Comparison of ENCODE assay signal across 8 cellular contexts in genomic region chr2:201642579-201643215, GRCh38. TPM values are rescaled to one million over a fixed set of nuclear protein-coding genes. Genes with fewer than 3 reads are reported as not detected.
DNase-seq lines count a peak whose midpoint lies in the region; ATAC-seq and TF ChIP-seq lines count a peak whose summit lies in the region.

No MANE protein-coding gene starts in this region.

- intact Hi-C loops in ascending aorta (cut with DNase I) (loop anchor here (2.0 to 10.0 kb wide), 5 partner anchors 56 to 680 kb away; partner anchors contain the start of genes ALS2, FZD7, MPP4 and ORC2), aorta (cut with DNase I) (loop anchor here in 1 of 2 donors (5.0 kb wide), 1 partner anchor 55 kb away; the partner anchor contains the start of gene MPP4)

- H3K27me3 ChIP-seq in ascending aorta (no peaks in the 10 kb centered on the region), hepatocyte (no peaks in the 10 kb centered on the region), aorta (ENCODE audit: control insufficient read depth in 1 of 2, insufficient read depth in 2 of 2, low read length in 1 of 2) (no peaks in the 10 kb centered on the region)

- H3K4me1 ChIP-seq in ascending aorta (peaks cover 0 to 7% of the 10 kb centered on the region in 2 donors), hepatocyte (ENCODE audit: insufficient read depth) (peaks cover 5% of the 10 kb centered on the region), aorta (ENCODE audit: control insufficient read depth in 1 of 2, insufficient read depth in 2 of 2, low read length in 2 of 2) (no peaks in the 10 kb centered on the region)

- peaks cover 14% of the 10 kb centered on the region for H3K4me1 Mint-ChIP-seq in T-helper 2 cell treated with Interferon-gamma antibody and Interleukin-4, amounts not matched to agents 5 μg/mL and 100 μg/mL, for 36 hours (ENCODE audit: low read depth)

- ATAC-seq in HG02588 (IDR thresholded peaks at IDR 0.05; ENCODE audit: unreplicated experiment) (peak; percentile 84), aorta (ENCODE audit: low FRiP score) (peak; percentile 95)

- H4K20me1 ChIP-seq in hepatocyte (ENCODE audit: insufficient read depth, poor library complexity, severe bottlenecking): no peaks in the 10 kb centered on the region

- peak; percentile 50 for DNase-seq in NCI-H1048 (lab: John Stamatoyannopoulos, UW)
- DNase-seq in T-helper 2 cell treated with Interferon-gamma antibody and Interleukin-4, amounts not matched to agents 5 μg/mL and 100 μg/mL, for 36 hours (ENCODE audit: low spot score): peak; percentile 86
- DNase-seq in ascending aorta (ENCODE audit: low spot score in 2 of 2): peak; percentile 34 to 89
- peak; percentile 92 for DNase-seq in hepatocyte (ENCODE audit: low spot score)
- DNase-seq in renal cortical epithelial cell (ENCODE audit: low read depth): peak; percentile 45
- DNase-seq in aorta: peak; percentile 88 to 94

- H2AFZ ChIP-seq in hepatocyte: peak overlapping the region; percentile 90

- peaks cover 3% of the 10 kb centered on the region for H3K27me3 Mint-ChIP-seq in T-helper 2 cell treated with Interferon-gamma antibody and Interleukin-4, amounts not matched to agents 5 μg/mL and 100 μg/mL, for 36 hours (ENCODE audit: low read depth)

- H3K27ac ChIP-seq in ascending aorta: peak overlapping the region; percentile 97 to 100
- peak overlapping the region; percentile 97 for H3K27ac ChIP-seq in hepatocyte
- H3K27ac ChIP-seq in aorta (ENCODE audit: low read depth in 1 of 2, low read length in 2 of 2): peak overlapping the region; percentile 89 to 98

- no peaks in the 10 kb centered on the region for H3K36me3 Mint-ChIP-seq in T-helper 2 cell treated with Interferon-gamma antibody and Interleukin-4, amounts not matched to agents 5 μg/mL and 100 μg/mL, for 36 hours (ENCODE audit: low read depth)

- H3K4me2 ChIP-seq in hepatocyte: peak overlapping the region; percentile 86

- peak overlapping the region; percentile 74 for H3K4me3 ChIP-seq in GM12875 (ENCODE audit: low read depth, low read length)
- peak overlapping the region; percentile 85 to 99 for H3K4me3 ChIP-seq in ascending aorta
- peak overlapping the region; percentile 94 for H3K4me3 ChIP-seq in hepatocyte
- peak overlapping the region; percentile 60 to 70 for H3K4me3 ChIP-seq in aorta (ENCODE audit: low read length in 2 of 2)

- no peak for TF ChIP-seq CTCF in GM12875 (IDR thresholded peaks at IDR 0.05; ENCODE audit: borderline replicate concordance, insufficient read depth, low read depth, low read length)
- no peak for TF ChIP-seq CTCF in ascending aorta (IDR thresholded peaks at IDR 0.05)
- no peak for TF ChIP-seq CTCF in hepatocyte (IDR thresholded peaks at IDR 0.05; ENCODE audit: poor library complexity)

- peaks cover 8% of the 10 kb centered on the region for H3K79me2 ChIP-seq in hepatocyte

- no peaks in the 10 kb centered on the region for H3K9me2 ChIP-seq in hepatocyte (replicated peaks; ENCODE audit: insufficient read depth)

- peak overlapping the region; percentile 87 for H3K4me3 Mint-ChIP-seq in T-helper 2 cell treated with Interferon-gamma antibody and Interleukin-4, amounts not matched to agents 5 μg/mL and 100 μg/mL, for 36 hours

- no peaks in the 10 kb centered on the region for H3K9me3 Mint-ChIP-seq in T-helper 2 cell treated with Interferon-gamma antibody and Interleukin-4, amounts not matched to agents 5 μg/mL and 100 μg/mL, for 36 hours

- H3K36me3 ChIP-seq in ascending aorta (peaks cover 0 to 13% of the 10 kb centered on the region in 2 donors), hepatocyte (replicated peaks; ENCODE audit: insufficient read depth, low read depth) (peaks cover 4% of the 10 kb centered on the region), aorta (ENCODE audit: control insufficient read depth in 1 of 2, insufficient read depth in 2 of 2, low read length in 1 of 2) (peaks cover 0 to 2% of the 10 kb centered on the region in 2 donors)

- H3K9me3 ChIP-seq in ascending aorta (no peaks in the 10 kb centered on the region), hepatocyte (ENCODE audit: low read depth) (no peaks in the 10 kb centered on the region), aorta (ENCODE audit: control insufficient read depth, low read length) (no peaks in the 10 kb centered on the region)

- H3K27ac Mint-ChIP-seq in T-helper 2 cell treated with Interferon-gamma antibody and Interleukin-4, amounts not matched to agents 5 μg/mL and 100 μg/mL, for 36 hours: peak overlapping the region; percentile 97

- WGBS in hepatocyte (ENCODE audit: low lambda C conversion rate, missing lambda C conversion rate): under 1% methylated on average over 37 of the region's 56 CpGs
- 0% methylated on average over 54 to 56 of the region's 56 CpGs for WGBS in aorta, 2 donors

RNA-seq across cellular contexts. Expression of gene TMEM237, which starts 0.6 kb away (rescaled TPM):
- 8.4 TPM for total RNA-seq in ascending aorta
- total RNA-seq in hepatocyte: 33.2 and 33.6 TPM in 2 replicates
- polyA plus RNA-seq in hepatocyte: 26.9 TPM in 2 replicates
- 24.7 and 31.4 TPM in 2 replicates for total RNA-seq in renal cortical epithelial cell
- 10 to 100 TPM; 33.3 to 35.9 TPM for total RNA-seq in aorta
- polyA plus RNA-seq in aorta: 10 to 100 TPM; 20.0 to 28.7 TPM

RNA-seq across cellular contexts. Expression of gene MPP4, which starts 55.7 kb away (rescaled TPM):
- not detected for total RNA-seq in ascending aorta
- 0.77 TPM in 1 of 2 replicates, not detected in the other for total RNA-seq in hepatocyte
- 0.19 TPM in 1 of 2 replicates, not detected in the other for polyA plus RNA-seq in hepatocyte
- not detected in 2 replicates for total RNA-seq in renal cortical epithelial cell
- total RNA-seq in aorta: 1 to 10 TPM in 1 of 2 donors, under 1 TPM in 1; 0.30 to 1.0 TPM
- not detected for polyA plus RNA-seq in aorta

Comparison
In these comparisons a context has a peak if more than half of its experiments do, and no peak if none do; other contexts are left out.
1. Peak in every context shown above with its lines: DNase-seq, ATAC-seq, H3K4me3 ChIP-seq and H3K27ac ChIP-seq.